17 cellular contexts compared by ENCODE assay signal in the genomic region with DNA sequence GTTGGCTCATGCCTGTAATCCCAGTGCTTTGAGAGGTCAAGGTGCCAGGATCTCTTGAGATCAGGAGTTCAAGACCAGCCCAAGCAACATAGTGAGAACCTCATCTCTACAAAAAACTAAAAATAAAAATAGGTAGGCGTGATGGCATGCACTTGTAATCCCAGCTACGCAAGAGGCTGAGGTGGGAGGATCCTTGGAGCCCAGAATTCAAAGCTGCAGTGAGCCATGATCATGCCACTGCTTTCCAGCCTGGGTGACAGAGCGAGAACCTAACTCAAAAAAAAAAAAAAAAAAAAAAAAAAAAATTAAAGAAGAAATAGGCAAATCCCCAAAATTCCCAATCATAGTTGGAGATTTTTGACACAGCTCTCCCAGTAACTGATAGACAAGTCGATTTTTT.
DNase-seq lines count a peak whose midpoint lies in the region; TF ChIP-seq lines count a peak whose summit lies in the region.
"Had no signal": no experiment of that assay in that cellular context is flagged by ENCODE, and none has a peak within 500 bp of the region (broad histone marks: within the 10 kb centered on the region; RNA-seq: fewer than 3 reads in every experiment).

No MANE protein-coding gene starts in this region.

- H3K27ac ChIP-seq in HEK293 (ENCODE audit: extremely low read depth, low read depth, low read length), result no peak overlapping the region
- H3K27ac ChIP-seq: 22Rv1, BLaER1, C4-2B had no signal

- DNase-seq in NCI-H2171 treated with DMSO at 0.1 percent for 48 hours (lab: John Stamatoyannopoulos, UW) (peak; percentile 63), NCI-H2171 (lab: John Stamatoyannopoulos, UW) (no peak), putamen (ENCODE audit: low spot score) (peak; percentile 32)
- DNase-seq in effector CD4-positive, alpha-beta T cell, result no peak
- DNase-seq in activated CD4-positive, alpha-beta T cell treated with anti-CD3 and anti-CD28 coated beads for 4 hours, result no peak
- DNase-seq: Caco-2; CD4-positive, CD25-positive, alpha-beta regulatory T cell; CD8-positive, alpha-beta T cell; DMS153; DND-41; GOT3; HCEC 1CT; HFFc6 had no signal

- no peak for TF ChIP-seq CTCF in HEK293 (tag by site-specific recombination; IDR thresholded peaks at IDR 0.05)

- no peaks in the 10 kb centered on the region for H3K4me1 ChIP-seq in HEK293 (ENCODE audit: control insufficient read depth, insufficient read depth, low read length)
- H3K4me1 ChIP-seq: Caco-2 had no signal

- no peaks in the 10 kb centered on the region for H3K9me3 ChIP-seq in HEK293 (ENCODE audit: control insufficient read depth, insufficient read depth, low read depth, low read length)
- H3K9me3 ChIP-seq: BLaER1, Caco-2 had no signal

- CTCF ChIA-PET in HEK293 (lab: Yijun Ruan, JAX), result interaction anchor here (0.6 to 1.8 kb wide), 9 partner anchors 23 to 984 kb away, joined by 3 to 10 read pairs (median 3); no protein-coding TSS in a partner anchor

- POLR2A ChIA-PET in HEK293 (lab: Yijun Ruan, JAX), result no interaction called here

- H3K4me3 ChIP-seq in HEK293 (ENCODE audit: low read depth, low read length), result no peak overlapping the region
- H3K4me3 ChIP-seq: BLaER1 had no signal

- no peaks in the 10 kb centered on the region for H3K36me3 ChIP-seq in HEK293 (ENCODE audit: control insufficient read depth in 2 of 2, insufficient read depth in 1 of 2, low read length in 2 of 2)
- H3K36me3 ChIP-seq: BLaER1 had no signal

TF ChIP-seq in HEK293, 187 proteins besides CTCF, POLR2A, EP300 and RAD21:
- TF ChIP-seq ZFHX2 (tag by site-specific recombination; conservative IDR thresholded peaks at IDR 0.05), result 0 out of 2 replicates have a peak, but pooled peaks have one; percentile 10
- TF ChIP-seq ZSCAN30 (tag by site-specific recombination; IDR thresholded peaks at IDR 0.05), result no peak

Comparison
In these comparisons a context has a peak if more than half of its experiments do, and no peak if none do; other contexts are left out.
1. DNase-seq: peak in NCI-H2171 treated with DMSO at 0.1 percent for 48 hours (single experiment) and putamen (single experiment); none in NCI-H2171 (single experiment), effector CD4-positive, alpha-beta T cell (single experiment) and activated CD4-positive, alpha-beta T cell treated with anti-CD3 and anti-CD28 coated beads for 4 hours (0 of 2).